Comparison of ENCODE assay signal across 23 cellular contexts in the genomic region with DNA sequence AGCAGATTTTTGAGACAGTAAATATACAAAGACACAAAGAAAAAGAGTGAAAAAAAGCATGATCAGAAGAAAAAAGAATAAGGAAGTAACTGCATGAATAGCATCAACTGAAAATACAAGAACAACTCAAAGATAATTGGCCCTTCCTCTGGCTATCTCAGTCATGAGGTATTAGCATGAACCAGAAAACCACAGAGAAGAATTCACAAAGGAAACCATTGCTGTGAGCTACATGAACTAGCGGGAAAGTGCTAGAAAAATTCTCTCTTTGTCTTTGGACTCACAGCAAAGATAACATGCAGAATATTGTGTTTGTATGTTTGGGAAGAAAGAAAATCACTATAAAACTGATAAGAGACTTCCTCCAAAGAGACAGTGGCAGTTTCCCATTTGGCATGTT.
DNase-seq lines count a peak whose midpoint lies in the region; ATAC-seq and TF ChIP-seq lines count a peak whose summit lies in the region.
"Had no signal": no experiment of that assay in that cellular context is flagged by ENCODE, and none has a peak within 500 bp of the region (broad histone marks: within the 10 kb centered on the region; RNA-seq: fewer than 3 reads in every experiment).

No MANE protein-coding gene starts in this region.

- peaks cover 12 to 13% of the 10 kb centered on the region in 2 donors for H3K4me1 Mint-ChIP-seq in natural killer cell
- peaks cover 0 to 8% of the 10 kb centered on the region in 2 donors for H3K4me1 Mint-ChIP-seq in natural killer cell treated with Interleukin-12 subunit alpha and Interleukin-12 subunit beta and Interleukin-15 and Interleukin-18, amount 100 ng/mL, for 72 hours (ENCODE audit: low read depth in 2 of 2)
- no peaks in the 10 kb centered on the region for H3K4me1 Mint-ChIP-seq in activated CD8-positive, alpha-beta T cell treated with anti-CD3 and anti-CD28 coated beads, Interleukin-2, amount 10 ng/mL, durations not matched to agents 7 days and 5 days (ENCODE audit: low read depth)

- H3K36me3 ChIP-seq in tibial nerve: no peaks in the 10 kb centered on the region

- H3K27me3 ChIP-seq in tibial nerve: no peaks in the 10 kb centered on the region

- intact Hi-C loops in natural killer cell (cut with micrococcal nuclease): no loop called here

- H3K9me3 Mint-ChIP-seq in natural killer cell: no peaks in the 10 kb centered on the region
- no peaks in the 10 kb centered on the region for H3K9me3 Mint-ChIP-seq in natural killer cell treated with Interleukin-12 subunit alpha and Interleukin-12 subunit beta and Interleukin-15 and Interleukin-18, amount 100 ng/mL, for 72 hours
- no peaks in the 10 kb centered on the region for H3K9me3 Mint-ChIP-seq in activated CD8-positive, alpha-beta T cell treated with anti-CD3 and anti-CD28 coated beads, Interleukin-2, amount 10 ng/mL, durations not matched to agents 7 days and 5 days (ENCODE audit: insufficient read depth)

- POLR2A ChIA-PET in activated CD8-positive, alpha-beta T cell treated with anti-CD3 and anti-CD28 coated beads, Interleukin-2, amount 10 ng/mL, durations not matched to agents 7 days and 5 days (lab: Charles Lee): no interaction called here

- peak overlapping the region in 1 of 2 donors; percentile 2 for H3K27ac Mint-ChIP-seq in natural killer cell
- no peak overlapping the region for H3K27ac Mint-ChIP-seq in natural killer cell treated with Interleukin-12 subunit alpha and Interleukin-12 subunit beta and Interleukin-15 and Interleukin-18, amount 100 ng/mL, for 72 hours
- no peak overlapping the region for H3K27ac Mint-ChIP-seq in activated CD8-positive, alpha-beta T cell treated with anti-CD3 and anti-CD28 coated beads, Interleukin-2, amount 10 ng/mL, durations not matched to agents 7 days and 5 days

- peaks cover 0 to 28% (median 0%) of the 10 kb centered on the region in 4 donors for H3K4me1 ChIP-seq in tibial nerve

- H3K4me3 ChIP-seq in tibial nerve: no peak overlapping the region
- H3K4me3 ChIP-seq: PC-9, SK-N-MC had no signal

- CTCF ChIA-PET in activated CD8-positive, alpha-beta T cell treated with anti-CD3 and anti-CD28 coated beads, Interleukin-2, amount 10 ng/mL, durations not matched to agents 7 days and 5 days (lab: Charles Lee): no interaction called here

- peak in 1 of 3 donors; percentile 68 for ATAC-seq in natural killer cell
- no peak for ATAC-seq in natural killer cell treated with Interleukin-12 subunit alpha and Interleukin-12 subunit beta and Interleukin-15 and Interleukin-18, amount 100 ng/mL, for 72 hours
- ATAC-seq in activated CD8-positive, alpha-beta T cell treated with anti-CD3 and anti-CD28 coated beads, Interleukin-2, amount 10 ng/mL, durations not matched to agents 7 days and 5 days: no peak
- no peak for ATAC-seq in HG03108 (IDR thresholded peaks at IDR 0.05; ENCODE audit: unreplicated experiment)

- DNase-seq in natural killer cell (no peak), OCI-M1 (lab: John Stamatoyannopoulos, UW) (peak; percentile 95), epidermal melanocyte (ENCODE audit: insufficient read length, low spot score) (peak; percentile 58), tibial nerve (ENCODE audit: low spot score in 2 of 2) (no peak), NCI-H128 (lab: John Stamatoyannopoulos, UW; ENCODE audit: unreplicated experiment) (no peak)
- no peak for DNase-seq in natural killer cell treated with Interleukin-12 subunit alpha and Interleukin-12 subunit beta and Interleukin-15 and Interleukin-18, amount 100 ng/mL, for 72 hours (ENCODE audit: low spot score)
- no peak for DNase-seq in activated CD8-positive, alpha-beta T cell treated with anti-CD3 and anti-CD28 coated beads, Interleukin-2, amount 10 ng/mL, durations not matched to agents 7 days and 5 days
- DNase-seq: DMS 273 treated with DMSO at 0.1 percent for 48 hours, DND-41, GOT3, HCEC 1CT, NCI-H1092, NCI-H146, NCI-H2029 treated with DMSO at 0.1 percent for 48 hours, NCI-H2171, NCI-H345, NCI-H524 treated with DMSO at 0.1 percent for 48 hours, NCI-H82, PC-9, RPMI8226, SHP77 had no signal

- no peaks in the 10 kb centered on the region for H3K9me3 ChIP-seq in tibial nerve

- H3K36me3 Mint-ChIP-seq in natural killer cell: no peaks in the 10 kb centered on the region
- H3K36me3 Mint-ChIP-seq in natural killer cell treated with Interleukin-12 subunit alpha and Interleukin-12 subunit beta and Interleukin-15 and Interleukin-18, amount 100 ng/mL, for 72 hours: no peaks in the 10 kb centered on the region
- no peaks in the 10 kb centered on the region for H3K36me3 Mint-ChIP-seq in activated CD8-positive, alpha-beta T cell treated with anti-CD3 and anti-CD28 coated beads, Interleukin-2, amount 10 ng/mL, durations not matched to agents 7 days and 5 days (ENCODE audit: low read depth)

- TF ChIP-seq EP300 in tibial nerve (IDR thresholded peaks at IDR 0.05): peak in 1 of 2 donors; percentile 26

- peak overlapping the region; percentile 2 for H3K4me3 Mint-ChIP-seq in natural killer cell
- H3K4me3 Mint-ChIP-seq in natural killer cell treated with Interleukin-12 subunit alpha and Interleukin-12 subunit beta and Interleukin-15 and Interleukin-18, amount 100 ng/mL, for 72 hours: no peak overlapping the region
- no peak overlapping the region for H3K4me3 Mint-ChIP-seq in activated CD8-positive, alpha-beta T cell treated with anti-CD3 and anti-CD28 coated beads, Interleukin-2, amount 10 ng/mL, durations not matched to agents 7 days and 5 days

- TF ChIP-seq CTCF in natural killer cell (IDR thresholded peaks at IDR 0.05): no peak
- no peak for TF ChIP-seq CTCF in tibial nerve (IDR thresholded peaks at IDR 0.05)

- 24 to 43% methylated on average over 1 of the region's 1 CpG for WGBS in tibial nerve, 2 donors

- H3K27ac ChIP-seq in tibial nerve: peak overlapping the region; percentile 26 to 82 (median 62)
- H3K27ac ChIP-seq: PC-9, SK-N-MC had no signal

- H3K27me3 Mint-ChIP-seq in natural killer cell (ENCODE audit: low read depth in 2 of 2): peaks cover 3 to 12% of the 10 kb centered on the region in 2 donors
- H3K27me3 Mint-ChIP-seq in natural killer cell treated with Interleukin-12 subunit alpha and Interleukin-12 subunit beta and Interleukin-15 and Interleukin-18, amount 100 ng/mL, for 72 hours: peaks cover 10% of the 10 kb centered on the region in 2 donors
- no peaks in the 10 kb centered on the region for H3K27me3 Mint-ChIP-seq in activated CD8-positive, alpha-beta T cell treated with anti-CD3 and anti-CD28 coated beads, Interleukin-2, amount 10 ng/mL, durations not matched to agents 7 days and 5 days (ENCODE audit: low read depth)

- no peak for TF ChIP-seq POLR2A in tibial nerve (IDR thresholded peaks at IDR 0.05)

Comparison
In these comparisons a context has a peak if more than half of its experiments do, and no peak if none do; other contexts are left out.
1. DNase-seq: peak in OCI-M1 (single experiment) and epidermal melanocyte (single experiment); none in natural killer cell (single experiment), natural killer cell treated with Interleukin-12 subunit alpha and Interleukin-12 subunit beta and Interleukin-15 and Interleukin-18, amount 100 ng/mL, for 72 hours (single experiment), tibial nerve (0 of 2), NCI-H128 (single experiment) and activated CD8-positive, alpha-beta T cell treated with anti-CD3 and anti-CD28 coated beads, Interleukin-2, amount 10 ng/mL, durations not matched to agents 7 days and 5 days (single experiment).